In genomic region chr22:26552466-26552865, GRCh38 we compare ENCODE assay signal across 21 cellular contexts. TPM values are rescaled to one million over a fixed set of nuclear protein-coding genes. Genes with fewer than 3 reads are reported as not detected.
DNase-seq lines count a peak whose midpoint lies in the region; ATAC-seq, FAIRE-seq and TF ChIP-seq lines count a peak whose summit lies in the region.
"Had no signal": no experiment of that assay in that cellular context is flagged by ENCODE, and none has a peak within 500 bp of the region (broad histone marks: within the 10 kb centered on the region; RNA-seq: fewer than 3 reads in every experiment).

No MANE protein-coding gene starts in this region.

- H3K36me3 ChIP-seq in liver (ENCODE audit: control insufficient read depth in 4 of 4, insufficient read depth in 3 of 4, low read depth in 1 of 4, low read length in 3 of 4) (peaks cover 0 to 4% (median 0%) of the 10 kb centered on the region in 4 donors), HepG2 (replicated peaks in 1 of 2; ENCODE audit: control insufficient read depth in 1 of 2, insufficient read depth in 2 of 2, low read length in 2 of 2) (no peaks in the 10 kb centered on the region), right lobe of liver (no peaks in the 10 kb centered on the region), mucosa of descending colon (ENCODE audit: low read depth) (no peaks in the 10 kb centered on the region)
- H3K36me3 ChIP-seq: gastroesophageal sphincter, tibial nerve had no signal

- intact Hi-C loops in HepG2 (cut with micrococcal nuclease; ENCODE audit: unreplicated experiment) (no loop called here), right lobe of liver (cut with DNase I) (no loop called here), mucosa of descending colon (cut with DNase I, micrococcal nuclease) (no loop called here)

- H3K79me2 ChIP-seq in HepG2 (ENCODE audit: insufficient read depth, low read length): no peaks in the 10 kb centered on the region

- in situ Hi-C loops in HepG2 (cut with HindIII; ENCODE audit: extremely low pct_ligation_motif_present, low pct_unique_long_range_greater_than_20kb) (no loop called here), astrocyte of the spinal cord (cut with HindIII; ENCODE audit: low sequenced_read_pairs) (no loop called here), GM13976 (cut with MboI; ENCODE audit: low sequenced_read_pairs, unreplicated experiment) (no loop called here)

- no peak overlapping the region for H2AFZ ChIP-seq in HepG2 (ENCODE audit: low read length)

- TF ChIP-seq POLR2A in HepG2 (IDR thresholded peaks at IDR 0.05; ENCODE audit: insufficient read depth in 1 of 2, low read depth in 2 of 2, low read length in 2 of 2): no peak
- TF ChIP-seq POLR2A in right lobe of liver (IDR thresholded peaks at IDR 0.05): no peak

- H3K4me3 ChIP-seq in liver (ENCODE audit: low read depth in 1 of 3, low read length in 3 of 3): no peak overlapping the region
- H3K4me3 ChIP-seq in HepG2 (replicated peaks in 1 of 3; ENCODE audit: insufficient read depth in 1 of 3, low read depth in 2 of 3, low read length in 3 of 3): no peak overlapping the region
- H3K4me3 ChIP-seq in astrocyte of the spinal cord (ENCODE audit: low read depth, low read length): no peak overlapping the region
- no peak overlapping the region for H3K4me3 ChIP-seq in right lobe of liver
- no peak overlapping the region for H3K4me3 ChIP-seq in mucosa of descending colon
- H3K4me3 ChIP-seq: gastroesophageal sphincter, tibial nerve had no signal

- BruUV-seq in HepG2 (replicated peaks; lab: Mats Ljungman, UMichigan): no TSS peak

- no peak overlapping the region for H3K4me2 ChIP-seq in HepG2 (ENCODE audit: low read depth, low read length)

- H3K27ac ChIP-seq in liver (ENCODE audit: low read depth in 1 of 2, low read length in 2 of 2) (peak overlapping the region; percentile 39 to 67), HepG2 (ENCODE audit: extremely low read length, insufficient read depth, low read length) (no peak overlapping the region), right lobe of liver (peak overlapping the region; percentile 26 to 95 (median 29))
- H3K27ac ChIP-seq: gastroesophageal sphincter, tibial nerve had no signal

- H4K20me1 ChIP-seq in HepG2 (ENCODE audit: insufficient read depth, low read length): no peaks in the 10 kb centered on the region

- ATAC-seq in HepG2: no peak
- ATAC-seq in right lobe of liver: no peak
- ATAC-seq in mucosa of descending colon: no peak
- no peak for ATAC-seq in stimulated activated naive CD8-positive, alpha-beta T cell treated with anti-CD3 and anti-CD28 coated beads, Interleukin-15, amount 100 ng/mL, for 72 hours
- ATAC-seq: activated naive CD8-positive, alpha-beta T cell treated with anti-CD3 and anti-CD28 coated beads, Interleukin-2, amount 50 U/mL, for 24 hours; CD8-positive, alpha-beta T cell; effector memory CD8-positive, alpha-beta T cell; gastroesophageal sphincter; naive thymus-derived CD4-positive, alpha-beta T cell; T-helper 17 cell had no signal

- TF ChIP-seq EP300 in HepG2 (IDR thresholded peaks at IDR 0.05; ENCODE audit: low read depth in 2 of 2, low read length in 2 of 2) (no peak), HepG2 (CRISPR knock-in tag; IDR thresholded peaks at IDR 0.05; ENCODE audit: borderline replicate concordance) (no peak)

- TF ChIP-seq CTCF in liver (IDR thresholded peaks at IDR 0.05; ENCODE audit: low read depth, low read length, missing input control) (no peak), HepG2 (CRISPR knock-in tag; IDR thresholded peaks at IDR 0.05) (no peak), astrocyte of the spinal cord (IDR thresholded peaks at IDR 0.05; ENCODE audit: low read depth, low read length) (no peak), right lobe of liver (IDR thresholded peaks at IDR 0.05) (no peak), GM13976 (IDR thresholded peaks at IDR 0.05; ENCODE audit: borderline replicate concordance, control extremely low read depth, extremely low read depth, insufficient read depth, missing control alignments) (no peak), mucosa of descending colon (IDR thresholded peaks at IDR 0.05) (no peak)

- peaks cover 54% of the 10 kb centered on the region for H3K4me1 Mint-ChIP-seq in stimulated activated naive CD8-positive, alpha-beta T cell treated with anti-CD3 and anti-CD28 coated beads, Interleukin-15, amount 100 ng/mL, for 72 hours

- H3K27me3 ChIP-seq in liver (ENCODE audit: control insufficient read depth in 4 of 4, insufficient read depth in 4 of 4, low read length in 3 of 4) (no peaks in the 10 kb centered on the region), HepG2 (ENCODE audit: control insufficient read depth in 1 of 2, insufficient read depth in 2 of 2, low read length in 2 of 2) (no peaks in the 10 kb centered on the region), right lobe of liver (no peaks in the 10 kb centered on the region)
- H3K27me3 ChIP-seq: gastroesophageal sphincter, tibial nerve had no signal

- CTCF ChIA-PET in HepG2 (lab: Yijun Ruan, JAX; ENCODE audit: low intra/inter-chr PET ratio, low total read pairs): no interaction called here

- 72% methylated on average over 10 of the region's 10 CpGs for WGBS in liver
- 97% methylated on average over 10 of the region's 10 CpGs for WGBS in HepG2 (ENCODE audit: low lambda C conversion rate)
- WGBS in right lobe of liver (ENCODE audit: insufficient coverage, low coverage, low lambda C conversion rate, missing lambda C conversion rate): 68% methylated on average over 8 of the region's 10 CpGs

- H3K27ac Mint-ChIP-seq in stimulated activated naive CD8-positive, alpha-beta T cell treated with anti-CD3 and anti-CD28 coated beads, Interleukin-15, amount 100 ng/mL, for 72 hours: no peak overlapping the region
- H3K27ac Mint-ChIP-seq: activated naive CD8-positive, alpha-beta T cell treated with anti-CD3 and anti-CD28 coated beads, Interleukin-2, amount 50 U/mL, for 24 hours; T-helper 17 cell had no signal

- H3K9me3 ChIP-seq in liver (ENCODE audit: control insufficient read depth in 4 of 4, low read length in 3 of 4) (no peaks in the 10 kb centered on the region), HepG2 (ENCODE audit: low read length) (no peaks in the 10 kb centered on the region), right lobe of liver (no peaks in the 10 kb centered on the region), mucosa of descending colon (no peaks in the 10 kb centered on the region)
- H3K9me3 ChIP-seq: gastroesophageal sphincter, tibial nerve had no signal

- POLR2A ChIA-PET in HepG2 (lab: Yijun Ruan, JAX): no interaction called here

- FAIRE-seq in HepG2 (lab: Jason Lieb, UNC): no peak
- FAIRE-seq: A204.1 had no signal

- no peak overlapping the region for H3K4me3 Mint-ChIP-seq in stimulated activated naive CD8-positive, alpha-beta T cell treated with anti-CD3 and anti-CD28 coated beads, Interleukin-15, amount 100 ng/mL, for 72 hours
- H3K4me3 Mint-ChIP-seq: activated naive CD8-positive, alpha-beta T cell treated with anti-CD3 and anti-CD28 coated beads, Interleukin-2, amount 50 U/mL, for 24 hours; CD8-positive, alpha-beta T cell; effector memory CD8-positive, alpha-beta T cell; naive thymus-derived CD4-positive, alpha-beta T cell; T-helper 17 cell had no signal

- H3K4me1 ChIP-seq in liver (ENCODE audit: control insufficient read depth in 4 of 4, insufficient read depth in 4 of 4, low read length in 3 of 4): peaks cover 25 to 84% (median 69%) of the 10 kb centered on the region in 4 donors
- peaks cover 15% of the 10 kb centered on the region for H3K4me1 ChIP-seq in HepG2 (ENCODE audit: insufficient read depth, low read length)
- peaks cover 0 to 84% (median 29%) of the 10 kb centered on the region in 4 donors for H3K4me1 ChIP-seq in right lobe of liver
- no peaks in the 10 kb centered on the region for H3K4me1 ChIP-seq in mucosa of descending colon (ENCODE audit: low read depth)
- H3K4me1 ChIP-seq: gastroesophageal sphincter had no signal

- peaks cover 0 to 3% of the 10 kb centered on the region in 2 donors for H3K9me3 Mint-ChIP-seq in stimulated activated naive CD8-positive, alpha-beta T cell treated with anti-CD3 and anti-CD28 coated beads, Interleukin-15, amount 100 ng/mL, for 72 hours
- H3K9me3 Mint-ChIP-seq: CD8-positive, alpha-beta T cell; effector memory CD8-positive, alpha-beta T cell had no signal

- TF ChIP-seq RAD21 in liver (IDR thresholded peaks at IDR 0.05): no peak
- no peak for TF ChIP-seq RAD21 in HepG2 (CRISPR knock-in tag; IDR thresholded peaks at IDR 0.05)

- no peaks in the 10 kb centered on the region for H3K27me3 Mint-ChIP-seq in stimulated activated naive CD8-positive, alpha-beta T cell treated with anti-CD3 and anti-CD28 coated beads, Interleukin-15, amount 100 ng/mL, for 72 hours
- H3K27me3 Mint-ChIP-seq: activated naive CD8-positive, alpha-beta T cell treated with anti-CD3 and anti-CD28 coated beads, Interleukin-2, amount 50 U/mL, for 24 hours; effector memory CD8-positive, alpha-beta T cell; naive thymus-derived CD4-positive, alpha-beta T cell; progenitor cell of endocrine pancreas; T-helper 17 cell had no signal

- H3K9ac ChIP-seq in liver (ENCODE audit: low read depth in 1 of 2, low read length in 2 of 2): no peak overlapping the region
- H3K9ac ChIP-seq in HepG2 (ENCODE audit: insufficient read depth, low read depth, low read length): no peak overlapping the region

- DNase-seq in HepG2 (ENCODE audit: low spot score) (no peak), astrocyte of the spinal cord (ENCODE audit: low read depth, low spot score) (peak; percentile 34), right lobe of liver (no peak), GM13976 (ENCODE audit: low spot score) (no peak), mucosa of descending colon (no peak), NCI-H1436 (lab: John Stamatoyannopoulos, UW) (no peak)
- DNase-seq in stimulated activated naive CD8-positive, alpha-beta T cell treated with anti-CD3 and anti-CD28 coated beads, Interleukin-15, amount 100 ng/mL, for 72 hours: no peak
- DNase-seq: activated naive CD8-positive, alpha-beta T cell treated with anti-CD3 and anti-CD28 coated beads, Interleukin-2, amount 50 U/mL, for 24 hours; CD8-positive, alpha-beta T cell; central memory CD4-positive, alpha-beta T cell; effector memory CD8-positive, alpha-beta T cell; naive thymus-derived CD4-positive, alpha-beta T cell; NCI-H187; SHP77; stimulated activated CD4-positive, alpha-beta T cell treated with anti-CD3 and anti-CD28 coated beads, Interleukin-12 subunit alpha, Interleukin-12 subunit beta, amount 100 ng/mL, for 4 hours; T-helper 17 cell had no signal

RNA-seq across cellular contexts. Expression of gene TPST2, which starts 37.5 kb away (rescaled TPM):
- total RNA-seq in liver (100 to 1,000 TPM in 1 of 2 donors, 10 to 100 TPM in 1; 33.3 to 109 TPM), HepG2 (2016; rRNA removed; fragmentation: Illumina TruSeq; extraction: Trizol) (9.2 and 15.2 TPM in 2 replicates), right lobe of liver (100 to 1,000 TPM in 2 of 6 experiments, 10 to 100 TPM in 4; 53.2 to 117 (median 66.9) TPM), mucosa of descending colon (10 to 100 TPM in 2 of 3 donors, 1 to 10 TPM in 1; 9.2 to 13.9 (median 11.7) TPM)
- polyA plus RNA-seq in liver (10 to 100 TPM; 58.1 to 81.3 TPM), HepG2 (2011; rRNA removed) (23.8 and 29.5 TPM in 2 replicates)
- total RNA-seq in HepG2 (2016; cell fraction: cytosol; rRNA removed; fragmentation: Illumina TruSeq; extraction: Trizol; ENCODE audit: low read depth): 10.0 and 10.4 TPM in 2 replicates
- 7.8 and 13.5 TPM in 2 replicates for total RNA-seq in HepG2 (2016; cell fraction: insoluble cytoplasmic fraction; rRNA removed; fragmentation: Illumina TruSeq; extraction: Trizol)
- total RNA-seq in HepG2 (2016; cell fraction: membrane; rRNA removed; fragmentation: Illumina TruSeq; extraction: Trizol): 17.6 and 23.3 TPM in 2 replicates
- total RNA-seq in HepG2 (2016; cell fraction: nucleus; rRNA removed; fragmentation: Illumina TruSeq; extraction: Trizol): 10.0 and 10.8 TPM in 2 replicates
- 27.5 and 32.7 TPM in 2 replicates for polyA plus RNA-seq in HepG2 (2011; cell fraction: cytosol; rRNA removed)
- 21.6 and 24.3 TPM in 2 replicates for polyA plus RNA-seq in HepG2 (2011; cell fraction: nucleus; rRNA removed)
- 9.2 and 17.3 TPM in 2 replicates for polyA plus RNA-seq in HepG2 (2012)
- polyA plus RNA-seq in HepG2 (2016; cell fraction: cytosol; fragmentation: Illumina TruSeq; extraction: Trizol; ENCODE audit: low read depth): 13.1 and 15.0 TPM in 2 replicates
- 10.0 and 11.2 TPM in 2 replicates for polyA plus RNA-seq in HepG2 (2016; cell fraction: insoluble cytoplasmic fraction; fragmentation: Illumina TruSeq; extraction: Trizol; ENCODE audit: low read depth)
- 19.3 and 21.6 TPM in 2 replicates for polyA plus RNA-seq in HepG2 (2016; cell fraction: membrane; fragmentation: Illumina TruSeq; extraction: Trizol; ENCODE audit: low read depth)
- polyA plus RNA-seq in HepG2 (2016; cell fraction: nucleus; fragmentation: Illumina TruSeq; extraction: Trizol; ENCODE audit: insufficient read depth, low read depth): 16.7 and 18.4 TPM in 2 replicates
- 13.6 and 45.9 TPM in 2 replicates for polyA minus RNA-seq in HepG2 (2011; rRNA and poly(A)+ RNA removed; ENCODE audit: low replicate concordance)
- polyA minus RNA-seq in HepG2 (2011; cell fraction: cytosol; rRNA and poly(A)+ RNA removed): 10.1 and 10.6 TPM in 2 replicates
- 11.7 and 12.1 TPM in 2 replicates for polyA minus RNA-seq in HepG2 (2011; cell fraction: nucleus; rRNA and poly(A)+ RNA removed)

RNA-seq across cellular contexts. Expression of gene TFIP11, which starts 40.2 kb away (rescaled TPM):
- 10 to 100 TPM; 27.8 to 31.7 TPM for total RNA-seq in liver
- polyA plus RNA-seq in liver: 10 to 100 TPM; 14.3 to 21.3 TPM
- 20.8 and 22.8 TPM in 2 replicates for total RNA-seq in HepG2 (2016; rRNA removed; fragmentation: Illumina TruSeq; extraction: Trizol)
- total RNA-seq in HepG2 (2016; cell fraction: cytosol; rRNA removed; fragmentation: Illumina TruSeq; extraction: Trizol; ENCODE audit: low read depth): 2.5 and 2.8 TPM in 2 replicates
- total RNA-seq in HepG2 (2016; cell fraction: insoluble cytoplasmic fraction; rRNA removed; fragmentation: Illumina TruSeq; extraction: Trizol): 20.2 and 22.6 TPM in 2 replicates
- total RNA-seq in HepG2 (2016; cell fraction: membrane; rRNA removed; fragmentation: Illumina TruSeq; extraction: Trizol): 4.9 and 5.7 TPM in 2 replicates
- 17.0 and 24.6 TPM in 2 replicates for total RNA-seq in HepG2 (2016; cell fraction: nucleus; rRNA removed; fragmentation: Illumina TruSeq; extraction: Trizol)
- 15.4 and 18.4 TPM in 2 replicates for polyA plus RNA-seq in HepG2 (2011; rRNA removed)
- polyA plus RNA-seq in HepG2 (2011; cell fraction: cytosol; rRNA removed): 11.9 and 14.9 TPM in 2 replicates
- polyA plus RNA-seq in HepG2 (2011; cell fraction: nucleus; rRNA removed): 19.7 and 24.6 TPM in 2 replicates
- polyA plus RNA-seq in HepG2 (2012): 11.8 and 16.2 TPM in 2 replicates
- polyA plus RNA-seq in HepG2 (2016; cell fraction: cytosol; fragmentation: Illumina TruSeq; extraction: Trizol; ENCODE audit: low read depth): 0.94 and 1.1 TPM in 2 replicates
- 16.1 and 16.3 TPM in 2 replicates for polyA plus RNA-seq in HepG2 (2016; cell fraction: insoluble cytoplasmic fraction; fragmentation: Illumina TruSeq; extraction: Trizol; ENCODE audit: low read depth)
- 1.7 and 2.2 TPM in 2 replicates for polyA plus RNA-seq in HepG2 (2016; cell fraction: membrane; fragmentation: Illumina TruSeq; extraction: Trizol; ENCODE audit: low read depth)
- polyA plus RNA-seq in HepG2 (2016; cell fraction: nucleus; fragmentation: Illumina TruSeq; extraction: Trizol; ENCODE audit: insufficient read depth, low read depth): 22.2 and 27.8 TPM in 2 replicates
- polyA minus RNA-seq in HepG2 (2011; rRNA and poly(A)+ RNA removed; ENCODE audit: low replicate concordance): 32.9 and 35.2 TPM in 2 replicates
- polyA minus RNA-seq in HepG2 (2011; cell fraction: cytosol; rRNA and poly(A)+ RNA removed): 11.9 and 15.1 TPM in 2 replicates
- 30.3 and 31.2 TPM in 2 replicates for polyA minus RNA-seq in HepG2 (2011; cell fraction: nucleus; rRNA and poly(A)+ RNA removed)
- total RNA-seq in right lobe of liver: 10 to 100 TPM; 17.0 to 24.1 (median 21.6) TPM
- 10 to 100 TPM; 26.2 to 39.1 (median 34.6) TPM for total RNA-seq in mucosa of descending colon
